ENCODE assay signal across 16 cellular contexts in genomic region chr14:24913026-24913425, GRCh38.
DNase-seq lines count a peak whose midpoint lies in the region; TF ChIP-seq lines count a peak whose summit lies in the region.
"Had no signal": no experiment of that assay in that cellular context is flagged by ENCODE, and none has a peak within 500 bp of the region (broad histone marks: within the 10 kb centered on the region; RNA-seq: fewer than 3 reads in every experiment).

No MANE protein-coding gene starts in this region.

- WGBS in smooth muscle cell (ENCODE audit: low lambda C conversion rate) = 38% methylated on average over 1 of the region's 1 CpG
- 97% methylated on average over 1 of the region's 1 CpG for WGBS in tibial nerve, 2 donors

- H3K9ac ChIP-seq in smooth muscle cell (ENCODE audit: low read depth) = no peak overlapping the region

- no peaks in the 10 kb centered on the region for H3K36me3 Mint-ChIP-seq in T-helper 2 cell treated with Interferon-gamma antibody and Interleukin-4, amounts not matched to agents 5 μg/mL and 100 μg/mL, for 36 hours (ENCODE audit: low read depth)
- H3K36me3 Mint-ChIP-seq: CD4-positive, CD25-positive, alpha-beta regulatory T cell; CD8-positive, alpha-beta memory T cell; IgD-negative memory B cell had no signal

- H3K9me3 Mint-ChIP-seq in T-helper 2 cell treated with Interferon-gamma antibody and Interleukin-4, amounts not matched to agents 5 μg/mL and 100 μg/mL, for 36 hours = no peaks in the 10 kb centered on the region
- H3K9me3 Mint-ChIP-seq: CD8-positive, alpha-beta memory T cell; H9; IgD-negative memory B cell had no signal

- H3K4me3 ChIP-seq in AG10803 (ENCODE audit: low read length) (no peak overlapping the region), smooth muscle cell (no peak overlapping the region), tibial nerve (no peak overlapping the region)
- H3K4me3 ChIP-seq: GM12878 had no signal

- TF ChIP-seq POLR2A in tibial nerve (IDR thresholded peaks at IDR 0.05) = no peak

- peaks cover 85% of the 10 kb centered on the region for H4K20me1 ChIP-seq in smooth muscle cell (ENCODE audit: low read depth)

- DNase-seq in AG10803 (ENCODE audit: low read depth) (peak; percentile 45), NCI-H69 (lab: John Stamatoyannopoulos, UW) (peak; percentile 34), kidney tubule cell (ENCODE audit: low spot score) (peak; percentile 16), smooth muscle cell (lab: John Stamatoyannopoulos, UW; ENCODE audit: unreplicated experiment) (no peak), tibial nerve (ENCODE audit: low spot score in 2 of 2) (no peak), posterior vena cava (ENCODE audit: low spot score) (no peak)
- DNase-seq in T-helper 2 cell treated with Interferon-gamma antibody and Interleukin-4, amounts not matched to agents 5 μg/mL and 100 μg/mL, for 36 hours (ENCODE audit: low spot score) = no peak
- DNase-seq: 8988T; BE2C; C1 segment of cervical spinal cord; CD4-positive, CD25-positive, alpha-beta regulatory T cell; CD8-positive, alpha-beta memory T cell; COR-L47; H9 had no signal

- peaks cover 12% of the 10 kb centered on the region for H3K27me3 Mint-ChIP-seq in T-helper 2 cell treated with Interferon-gamma antibody and Interleukin-4, amounts not matched to agents 5 μg/mL and 100 μg/mL, for 36 hours (ENCODE audit: low read depth)

- TF ChIP-seq EP300 in tibial nerve (IDR thresholded peaks at IDR 0.05) = no peak

- no peak for TF ChIP-seq CTCF in AG10803 (conservative IDR thresholded peaks at IDR 0.05; ENCODE audit: low read length)
- TF ChIP-seq CTCF in smooth muscle cell (IDR thresholded peaks at IDR 0.05; ENCODE audit: borderline replicate concordance, insufficient read depth, poor library complexity, severe bottlenecking) = no peak
- no peak for TF ChIP-seq CTCF in tibial nerve (IDR thresholded peaks at IDR 0.05)

- H3K4me1 Mint-ChIP-seq in T-helper 2 cell treated with Interferon-gamma antibody and Interleukin-4, amounts not matched to agents 5 μg/mL and 100 μg/mL, for 36 hours (ENCODE audit: low read depth) = no peaks in the 10 kb centered on the region
- H3K4me1 Mint-ChIP-seq: CD4-positive, CD25-positive, alpha-beta regulatory T cell; CD8-positive, alpha-beta memory T cell had no signal

- H3K27ac Mint-ChIP-seq in T-helper 2 cell treated with Interferon-gamma antibody and Interleukin-4, amounts not matched to agents 5 μg/mL and 100 μg/mL, for 36 hours = no peak overlapping the region
- H3K27ac Mint-ChIP-seq: CD4-positive, CD25-positive, alpha-beta regulatory T cell; CD8-positive, alpha-beta memory T cell; H9; IgD-negative memory B cell had no signal

- H2AFZ ChIP-seq in smooth muscle cell (ENCODE audit: low read depth) = no peak overlapping the region

- peaks cover 63% of the 10 kb centered on the region for H3K79me2 ChIP-seq in smooth muscle cell (ENCODE audit: low read depth)

- peaks cover 18% of the 10 kb centered on the region for H3F3A ChIP-seq in smooth muscle cell (ENCODE audit: low read depth)

- H3K27me3 ChIP-seq in smooth muscle cell (ENCODE audit: low read depth) (no peaks in the 10 kb centered on the region), tibial nerve (no peaks in the 10 kb centered on the region)
- H3K27me3 ChIP-seq: BE2C had no signal

- H3K4me2 ChIP-seq in smooth muscle cell = peak overlapping the region; percentile 60

- H3K9me3 ChIP-seq in smooth muscle cell (replicated peaks; ENCODE audit: low read depth) (no peaks in the 10 kb centered on the region), tibial nerve (no peaks in the 10 kb centered on the region)
- H3K9me3 ChIP-seq: BE2C had no signal

- peaks cover 13% of the 10 kb centered on the region for H3K4me1 ChIP-seq in smooth muscle cell (ENCODE audit: low read depth)
- H3K4me1 ChIP-seq in tibial nerve = peaks cover 0 to 19% (median 6%) of the 10 kb centered on the region in 4 donors
- H3K4me1 ChIP-seq: BE2C had no signal

- intact Hi-C loops in posterior vena cava (cut with DNase I) = no loop called here

- no peaks in the 10 kb centered on the region for H3K36me3 ChIP-seq in smooth muscle cell (ENCODE audit: low read depth)
- H3K36me3 ChIP-seq in tibial nerve = no peaks in the 10 kb centered on the region
- H3K36me3 ChIP-seq: BE2C had no signal

- no peak overlapping the region for H3K4me3 Mint-ChIP-seq in T-helper 2 cell treated with Interferon-gamma antibody and Interleukin-4, amounts not matched to agents 5 μg/mL and 100 μg/mL, for 36 hours
- H3K4me3 Mint-ChIP-seq: CD4-positive, CD25-positive, alpha-beta regulatory T cell; CD8-positive, alpha-beta memory T cell; H9; IgD-negative memory B cell had no signal

- peak overlapping the region; percentile 46 for H3K27ac ChIP-seq in smooth muscle cell (ENCODE audit: low read depth)
- H3K27ac ChIP-seq in tibial nerve = no peak overlapping the region

Comparison
In these comparisons a context has a peak if more than half of its experiments do, and no peak if none do; other contexts are left out.
1. DNase-seq: peak in AG10803 (single experiment), NCI-H69 (single experiment) and kidney tubule cell (single experiment); none in smooth muscle cell (single experiment), tibial nerve (0 of 2), posterior vena cava (single experiment) and T-helper 2 cell treated with Interferon-gamma antibody and Interleukin-4, amounts not matched to agents 5 μg/mL and 100 μg/mL, for 36 hours (single experiment).